Comparison of ENCODE assay signal across 17 cellular contexts in genomic region chr2:235562065-235562747, GRCh38.
DNase-seq lines count a peak whose midpoint lies in the region; ATAC-seq and TF ChIP-seq lines count a peak whose summit lies in the region.
"Had no signal": no experiment of that assay in that cellular context is flagged by ENCODE, and none has a peak within 500 bp of the region (broad histone marks: within the 10 kb centered on the region; RNA-seq: fewer than 3 reads in every experiment).

No MANE protein-coding gene starts in this region.

- H3K4me2 ChIP-seq in BLaER1 treated with 17β-estradiol and CSF1 and Interleukin-3, amounts not matched to agents 10 nM and 100 nM: peak overlapping the region in 9 of 11 experiments; percentile 87 to 99 (median 96); a peak in 19 of 22 replicates
- no peak overlapping the region for H3K4me2 ChIP-seq in trophoblast cell (ENCODE audit: low read length)

- TSS peak; percentile 47 for BruUV-seq in Panc1 (replicated peaks; lab: Mats Ljungman, UMichigan)

- WGBS in trophoblast cell (ENCODE audit: extremely low coverage, insufficient coverage, insufficient read length): no CpG with 5 or more reads among the region's 11 CpGs
- WGBS in adrenal gland, 4 donors: 78 to 89% (median 86%) methylated on average over 11 of the region's 11 CpGs
- WGBS in heart left ventricle, 4 donors: 76 to 83% (median 82%) methylated on average over 11 of the region's 11 CpGs

- no peak overlapping the region for H3K23ac ChIP-seq in trophoblast cell (ENCODE audit: low read length)

- H3K9ac ChIP-seq in BLaER1 treated with 17β-estradiol and CSF1 and Interleukin-3, amounts not matched to agents 10 nM and 100 nM: 0 out of 22 replicates have a peak overlapping the region, but pooled peaks of 5 of the 11 experiments have one; percentile 11 to 69 (median 21)
- H3K9ac ChIP-seq in trophoblast cell (ENCODE audit: low read length): no peak overlapping the region
- H3K9ac ChIP-seq: GM23248 had no signal

- H2BK5ac ChIP-seq in trophoblast cell (ENCODE audit: low read depth, low read length, poor library complexity): no peak overlapping the region

- H2BK120ac ChIP-seq in trophoblast cell (ENCODE audit: insufficient read depth, low read length, poor library complexity): no peak overlapping the region

- no peak for DNase-seq in Panc1 (ENCODE audit: low read depth, low spot score)
- no peak for DNase-seq in left colon
- no peak for DNase-seq in trophoblast cell
- no peak for DNase-seq in adrenal gland
- DNase-seq in heart left ventricle: no peak
- no peak for DNase-seq in effector memory CD4-positive, alpha-beta T cell
- DNase-seq: ACHN; CD4-positive, alpha-beta memory T cell; DMS79; EL; GM23248; IMR-90; KBM-7 had no signal

- peaks cover 0 to 4% (median 0%) of the 10 kb centered on the region in 11 experiments; a peak in 2 of 22 replicates for H3K9me3 ChIP-seq in BLaER1 treated with 17β-estradiol and CSF1 and Interleukin-3, amounts not matched to agents 10 nM and 100 nM (replicated peaks in 1 of 11)
- no peaks in the 10 kb centered on the region for H3K9me3 ChIP-seq in Panc1 (ENCODE audit: control insufficient read depth, insufficient read depth, low read depth, low read length)
- H3K9me3 ChIP-seq in trophoblast cell (ENCODE audit: insufficient read depth, low read depth, low read length): peaks cover 2% of the 10 kb centered on the region
- no peaks in the 10 kb centered on the region for H3K9me3 ChIP-seq in adrenal gland (replicated peaks in 1 of 3)
- no peaks in the 10 kb centered on the region for H3K9me3 ChIP-seq in heart left ventricle
- H3K9me3 ChIP-seq in effector memory CD4-positive, alpha-beta T cell (ENCODE audit: control insufficient read depth, low read length): no peaks in the 10 kb centered on the region
- H3K9me3 ChIP-seq: HAP-1 had no signal

- H4K8ac ChIP-seq in trophoblast cell (ENCODE audit: low read depth, low read length): no peak overlapping the region

- no peak for ATAC-seq in Panc1
- ATAC-seq in left colon: peak; percentile 76
- no peak for ATAC-seq in HG03520 (IDR thresholded peaks at IDR 0.05; ENCODE audit: unreplicated experiment)
- ATAC-seq in heart left ventricle: no peak

- peak overlapping the region in 2 of 11 experiments; percentile 3 to 69; a peak in 2 of 22 replicates for H3K27ac ChIP-seq in BLaER1 treated with 17β-estradiol and CSF1 and Interleukin-3, amounts not matched to agents 10 nM and 100 nM
- no peak overlapping the region for H3K27ac ChIP-seq in Panc1 (ENCODE audit: low read length)
- no peak overlapping the region for H3K27ac ChIP-seq in trophoblast cell (ENCODE audit: low read depth, low read length)
- no peak overlapping the region for H3K27ac ChIP-seq in adrenal gland
- H3K27ac ChIP-seq in heart left ventricle: no peak overlapping the region
- H3K27ac ChIP-seq in effector memory CD4-positive, alpha-beta T cell (ENCODE audit: insufficient read depth, low read length, poor library complexity, severe bottlenecking): no peak overlapping the region
- H3K27ac ChIP-seq: C4-2B, GM23248 had no signal

- H3K14ac ChIP-seq in trophoblast cell (ENCODE audit: low read length): no peak overlapping the region

- H3K36me3 ChIP-seq in BLaER1 treated with 17β-estradiol and CSF1 and Interleukin-3, amounts not matched to agents 10 nM and 100 nM: no peaks in the 10 kb centered on the region; a peak in 1 of 22 replicates
- H3K36me3 ChIP-seq in Panc1 (ENCODE audit: control insufficient read depth, insufficient read depth, low read length): no peaks in the 10 kb centered on the region
- H3K36me3 ChIP-seq in trophoblast cell (ENCODE audit: control insufficient read depth in 1 of 2, insufficient read depth in 2 of 2, low read length in 2 of 2): no peaks in the 10 kb centered on the region
- no peaks in the 10 kb centered on the region for H3K36me3 ChIP-seq in adrenal gland (replicated peaks in 1 of 2)
- no peaks in the 10 kb centered on the region for H3K36me3 ChIP-seq in heart left ventricle
- H3K36me3 ChIP-seq in effector memory CD4-positive, alpha-beta T cell (ENCODE audit: control insufficient read depth, insufficient read depth, low read length): no peaks in the 10 kb centered on the region
- H3K36me3 ChIP-seq: HAP-1 had no signal

- H4K20me1 ChIP-seq in BLaER1 treated with 17β-estradiol and CSF1 and Interleukin-3, amounts not matched to agents 10 nM and 100 nM: peaks cover 67 to 99% (median 86%) of the 10 kb centered on the region in 11 experiments; a peak in 21 of 22 replicates

- H4K91ac ChIP-seq in trophoblast cell (ENCODE audit: low read depth, low read length): no peak overlapping the region

- POLR2A ChIA-PET in Panc1 (lab: Charles Lee): no interaction called here

- no peak overlapping the region for H2BK12ac ChIP-seq in trophoblast cell (ENCODE audit: low read length)

- H3K27me3 ChIP-seq in BLaER1 treated with 17β-estradiol and CSF1 and Interleukin-3, amounts not matched to agents 10 nM and 100 nM: peaks cover 0 to 35% (median 0%) of the 10 kb centered on the region in 11 experiments; a peak in 6 of 22 replicates
- no peaks in the 10 kb centered on the region for H3K27me3 ChIP-seq in Panc1 (ENCODE audit: control insufficient read depth, insufficient read depth, low read length)
- H3K27me3 ChIP-seq in trophoblast cell (ENCODE audit: insufficient read depth, low read length): no peaks in the 10 kb centered on the region
- no peaks in the 10 kb centered on the region for H3K27me3 ChIP-seq in adrenal gland
- no peaks in the 10 kb centered on the region for H3K27me3 ChIP-seq in heart left ventricle
- H3K27me3 ChIP-seq in effector memory CD4-positive, alpha-beta T cell (replicated peaks; ENCODE audit: control insufficient read depth, insufficient read depth, low read length, poor library complexity, severe bottlenecking): peaks cover 4% of the 10 kb centered on the region

- intact Hi-C loops in Panc1 (cut with micrococcal nuclease; ENCODE audit: unreplicated experiment): no loop called here
- intact Hi-C loops in left colon (cut with DNase I, micrococcal nuclease): no loop called here
- intact Hi-C loops in adrenal gland (cut with DNase I): no loop called here
- intact Hi-C loops in heart left ventricle (cut with DNase I): no loop called here

- peak overlapping the region; percentile 41 for H3K4ac ChIP-seq in trophoblast cell (ENCODE audit: low read depth, low read length)

- TF ChIP-seq CTCF in Panc1 (IDR thresholded peaks at IDR 0.05) (no peak), adrenal gland (IDR thresholded peaks at IDR 0.05) (no peak), heart left ventricle (IDR thresholded peaks at IDR 0.05) (no peak)

- no peak overlapping the region for H3K4me3 ChIP-seq in BLaER1 treated with 17β-estradiol and CSF1 and Interleukin-3, amounts not matched to agents 10 nM and 100 nM
- H3K4me3 ChIP-seq in Panc1 (ENCODE audit: low read depth in 2 of 2, low read length in 2 of 2): no peak overlapping the region
- H3K4me3 ChIP-seq in trophoblast cell (ENCODE audit: low read depth, low read length): no peak overlapping the region
- no peak overlapping the region for H3K4me3 ChIP-seq in adrenal gland
- no peak overlapping the region for H3K4me3 ChIP-seq in heart left ventricle
- H3K4me3 ChIP-seq in effector memory CD4-positive, alpha-beta T cell (ENCODE audit: insufficient read depth, low read depth, low read length, poor library complexity, severe bottlenecking): no peak overlapping the region
- H3K4me3 ChIP-seq: GM23248, HAP-1 had no signal

- H3K79me1 ChIP-seq in trophoblast cell (ENCODE audit: low read length): no peaks in the 10 kb centered on the region

- in situ Hi-C loops in Panc1 (cut with HindIII; ENCODE audit: low pct_unique_long_range_greater_than_20kb, low sequenced_read_pairs): no loop called here

- H3K18ac ChIP-seq in trophoblast cell (ENCODE audit: low read length): peak overlapping the region; percentile 26

- TF ChIP-seq POLR2A in adrenal gland (IDR thresholded peaks at IDR 0.05) (no peak), heart left ventricle (IDR thresholded peaks at IDR 0.05) (no peak)

- H2AK5ac ChIP-seq in trophoblast cell (ENCODE audit: low read length): peak overlapping the region; percentile 35

- peaks cover 35 to 93% (median 89%) of the 10 kb centered on the region in 10 experiments for H3K4me1 ChIP-seq in BLaER1 treated with 17β-estradiol and CSF1 and Interleukin-3, amounts not matched to agents 10 nM and 100 nM
- 0 out of 2 replicates have a peak, but pooled peaks cover 4% of the 10 kb centered on the region for H3K4me1 ChIP-seq in Panc1 (ENCODE audit: control insufficient read depth, insufficient read depth, low read length)
- H3K4me1 ChIP-seq in trophoblast cell (ENCODE audit: control insufficient read depth in 1 of 2, insufficient read depth in 2 of 2, low read length in 2 of 2): peaks cover 3 to 4% of the 10 kb centered on the region in 2 experiments
- H3K4me1 ChIP-seq in adrenal gland (replicated peaks in 1 of 2): peaks cover 3 to 16% of the 10 kb centered on the region in 2 donors
- peaks cover 0 to 38% (median 18%) of the 10 kb centered on the region in 12 donors for H3K4me1 ChIP-seq in heart left ventricle
- H3K4me1 ChIP-seq in effector memory CD4-positive, alpha-beta T cell (ENCODE audit: control insufficient read depth, insufficient read depth, low read length, poor library complexity, severe bottlenecking): no peaks in the 10 kb centered on the region

- H2AFZ ChIP-seq in trophoblast cell (ENCODE audit: insufficient read depth, low read length, poor library complexity): no peak overlapping the region
- H2AFZ ChIP-seq: GM23248 had no signal

- peak overlapping the region; percentile 44 for H4K12ac ChIP-seq in trophoblast cell (ENCODE audit: low read depth, low read length)

- CTCF ChIA-PET in Panc1 (lab: Charles Lee): no interaction called here

- H3K79me2 ChIP-seq in trophoblast cell (ENCODE audit: control insufficient read depth, insufficient read depth, low read length, poor library complexity): peaks cover 14% of the 10 kb centered on the region
